2 cellular contexts compared by ENCODE assay signal in genomic region chr14:24463806-24464785, GRCh38.
A peak's percentile ranks its signal among the peaks of the same experiment; 100 is the strongest.
TF ChIP-seq lines count a peak whose summit lies in the region.

No MANE protein-coding gene starts in this region.

TF ChIP-seq in HepG2, 621 proteins besides CTCF, POLR2A, EP300 and RAD21:
- TF ChIP-seq, protein P1, sequence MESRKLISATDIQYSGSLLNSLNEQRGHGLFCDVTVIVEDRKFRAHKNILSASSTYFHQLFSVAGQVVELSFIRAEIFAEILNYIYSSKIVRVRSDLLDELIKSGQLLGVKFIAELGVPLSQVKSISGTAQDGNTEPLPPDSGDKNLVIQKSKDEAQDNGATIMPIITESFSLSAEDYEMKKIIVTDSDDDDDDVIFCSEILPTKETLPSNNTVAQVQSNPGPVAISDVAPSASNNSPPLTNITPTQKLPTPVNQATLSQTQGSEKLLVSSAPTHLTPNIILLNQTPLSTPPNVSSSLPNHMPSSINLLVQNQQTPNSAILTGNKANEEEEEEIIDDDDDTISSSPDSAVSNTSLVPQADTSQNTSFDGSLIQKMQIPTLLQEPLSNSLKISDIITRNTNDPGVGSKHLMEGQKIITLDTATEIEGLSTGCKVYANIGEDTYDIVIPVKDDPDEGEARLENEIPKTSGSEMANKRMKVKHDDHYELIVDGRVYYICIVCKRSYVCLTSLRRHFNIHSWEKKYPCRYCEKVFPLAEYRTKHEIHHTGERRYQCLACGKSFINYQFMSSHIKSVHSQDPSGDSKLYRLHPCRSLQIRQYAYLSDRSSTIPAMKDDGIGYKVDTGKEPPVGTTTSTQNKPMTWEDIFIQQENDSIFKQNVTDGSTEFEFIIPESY (CRISPR knock-in tag; IDR thresholded peaks at IDR 0.05), result no peak
- TF ChIP-seq ZNF737 (CRISPR knock-in tag; IDR thresholded peaks at IDR 0.05; ENCODE audit: borderline replicate concordance) (no peak), ZNF747 (CRISPR knock-in tag; IDR thresholded peaks at IDR 0.05; ENCODE audit: borderline replicate concordance) (no peak), ZNF713 (CRISPR knock-in tag; IDR thresholded peaks at IDR 0.05) (no peak), SMARCC2 (IDR thresholded peaks at IDR 0.05) (no peak), ZNF225 (CRISPR knock-in tag; IDR thresholded peaks at IDR 0.05) (no peak), SIX4 (CRISPR knock-in tag; IDR thresholded peaks at IDR 0.05) (no peak), CENPBD1 (CRISPR knock-in tag; IDR thresholded peaks at IDR 0.05; ENCODE audit: borderline replicate concordance, low read depth) (no peak), CEBPB (IDR thresholded peaks at IDR 0.05; ENCODE audit: borderline replicate concordance, low read depth, low read length) (peak; percentile 29; the same call in 1 of the 2 replicates), ZNF615 (CRISPR knock-in tag; IDR thresholded peaks at IDR 0.05; ENCODE audit: borderline replicate concordance) (no peak), NFRKB (IDR thresholded peaks at IDR 0.05) (no peak), ATF7 (IDR thresholded peaks at IDR 0.05) (peak; percentile 71), ATF7 (CRISPR knock-in tag; IDR thresholded peaks at IDR 0.05) (no peak), EED (CRISPR knock-in tag; IDR thresholded peaks at IDR 0.05) (no peak)

TF ChIP-seq in IMR-90, 13 proteins besides CTCF, POLR2A, EP300 and RAD21:
- TF ChIP-seq MXI1 (IDR thresholded peaks at IDR 0.05; ENCODE audit: borderline replicate concordance, low read depth, low read length), result no peak
- TF ChIP-seq CEBPB (IDR thresholded peaks at IDR 0.05; ENCODE audit: low read depth, low read length), result peak; percentile 42; the same call in 1 of the 2 replicates
- TF ChIP-seq BHLHE40 (IDR thresholded peaks at IDR 0.05; ENCODE audit: low read depth, low read length), result no peak
- TF ChIP-seq NFE2L2 (IDR thresholded peaks at IDR 0.05; ENCODE audit: low read depth, low read length), result no peak
- no peak for TF ChIP-seq CHD1 (IDR thresholded peaks at IDR 0.05; ENCODE audit: low read depth, low read length)
- no peak for TF ChIP-seq ELK1 (IDR thresholded peaks at IDR 0.05; ENCODE audit: borderline replicate concordance, low read depth, low read length)
- TF ChIP-seq RFX5 (IDR thresholded peaks at IDR 0.05; ENCODE audit: low read depth, low read length), result no peak
- no peak for TF ChIP-seq FOS (IDR thresholded peaks at IDR 0.05; ENCODE audit: low read depth, low read length)
